Comparison of ENCODE assay signal across 1 cellular context in the genomic region with DNA sequence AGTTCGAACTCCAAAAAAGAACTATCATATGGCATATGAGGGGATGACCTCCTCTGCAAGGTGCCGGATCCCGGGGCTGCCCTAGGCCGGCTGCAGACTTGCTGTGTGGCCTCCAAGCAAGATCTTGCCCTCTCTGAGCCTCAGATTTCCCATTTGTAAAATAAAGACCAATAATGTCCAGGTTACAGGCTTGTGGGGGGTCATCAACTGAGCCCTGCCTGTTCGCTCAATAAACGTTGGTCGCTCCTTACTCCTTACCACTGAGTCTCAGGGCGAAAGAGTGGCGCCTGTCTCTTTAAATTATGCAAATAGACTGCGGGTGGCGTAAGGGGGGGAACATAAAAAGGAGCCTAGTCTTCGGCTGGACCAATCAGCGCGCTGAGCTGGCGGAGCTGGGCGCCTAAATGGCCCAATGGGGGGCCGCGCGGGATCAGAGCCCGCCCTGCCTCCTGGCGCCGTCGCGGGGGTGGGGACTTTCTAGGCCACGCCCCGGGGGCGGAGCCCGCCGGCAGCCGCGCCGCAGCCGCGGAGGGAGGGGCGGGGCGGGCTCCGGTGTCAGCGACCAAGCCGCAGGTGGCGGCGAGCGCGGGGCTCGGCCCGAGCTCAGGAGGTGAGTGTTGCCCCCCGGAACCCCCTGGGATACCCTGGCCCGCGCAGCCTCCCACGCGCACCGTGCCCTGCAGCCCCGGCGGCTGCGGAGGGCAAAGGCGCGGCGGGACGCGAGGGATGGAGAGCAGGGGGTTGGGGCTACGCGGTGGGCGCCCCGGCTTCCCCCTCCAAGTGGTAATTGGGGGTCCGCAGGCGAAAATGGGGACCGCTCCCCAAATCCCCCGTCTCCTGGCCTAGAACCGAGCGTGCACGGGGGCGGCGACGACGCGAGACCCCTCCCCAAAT.
TF ChIP-seq lines count a peak whose summit lies in the region.

No MANE protein-coding gene starts in this region.

TF ChIP-seq in HepG2, 621 proteins besides CTCF, POLR2A, EP300 and RAD21 (continued from another document and continues in another):
- TF ChIP-seq, protein P1, sequence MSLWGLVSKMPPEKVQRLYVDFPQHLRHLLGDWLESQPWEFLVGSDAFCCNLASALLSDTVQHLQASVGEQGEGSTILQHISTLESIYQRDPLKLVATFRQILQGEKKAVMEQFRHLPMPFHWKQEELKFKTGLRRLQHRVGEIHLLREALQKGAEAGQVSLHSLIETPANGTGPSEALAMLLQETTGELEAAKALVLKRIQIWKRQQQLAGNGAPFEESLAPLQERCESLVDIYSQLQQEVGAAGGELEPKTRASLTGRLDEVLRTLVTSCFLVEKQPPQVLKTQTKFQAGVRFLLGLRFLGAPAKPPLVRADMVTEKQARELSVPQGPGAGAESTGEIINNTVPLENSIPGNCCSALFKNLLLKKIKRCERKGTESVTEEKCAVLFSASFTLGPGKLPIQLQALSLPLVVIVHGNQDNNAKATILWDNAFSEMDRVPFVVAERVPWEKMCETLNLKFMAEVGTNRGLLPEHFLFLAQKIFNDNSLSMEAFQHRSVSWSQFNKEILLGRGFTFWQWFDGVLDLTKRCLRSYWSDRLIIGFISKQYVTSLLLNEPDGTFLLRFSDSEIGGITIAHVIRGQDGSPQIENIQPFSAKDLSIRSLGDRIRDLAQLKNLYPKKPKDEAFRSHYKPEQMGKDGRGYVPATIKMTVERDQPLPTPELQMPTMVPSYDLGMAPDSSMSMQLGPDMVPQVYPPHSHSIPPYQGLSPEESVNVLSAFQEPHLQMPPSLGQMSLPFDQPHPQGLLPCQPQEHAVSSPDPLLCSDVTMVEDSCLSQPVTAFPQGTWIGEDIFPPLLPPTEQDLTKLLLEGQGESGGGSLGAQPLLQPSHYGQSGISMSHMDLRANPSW (CRISPR knock-in tag; IDR thresholded peaks at IDR 0.05; ENCODE audit: borderline replicate concordance) = no peak
- TF ChIP-seq MAF1 (CRISPR knock-in tag; IDR thresholded peaks at IDR 0.05; ENCODE audit: borderline replicate concordance) (no peak), KLF15 (CRISPR knock-in tag; IDR thresholded peaks at IDR 0.05; ENCODE audit: borderline replicate concordance) (no peak), ZFX (CRISPR knock-in tag; IDR thresholded peaks at IDR 0.05; ENCODE audit: low read depth) (no peak), KDM3A (CRISPR knock-in tag; IDR thresholded peaks at IDR 0.05; ENCODE audit: low read depth) (no peak), SAFB2 (CRISPR knock-in tag; IDR thresholded peaks at IDR 0.05; ENCODE audit: borderline replicate concordance, low read depth) (no peak), ZNF460 (CRISPR knock-in tag; IDR thresholded peaks at IDR 0.05; ENCODE audit: borderline replicate concordance) (no peak), ZSCAN31 (CRISPR knock-in tag; IDR thresholded peaks at IDR 0.05; ENCODE audit: low read depth) (no peak), ZNF879 (CRISPR knock-in tag; IDR thresholded peaks at IDR 0.05) (no peak), TEAD3 (CRISPR knock-in tag; optimal IDR thresholded peaks at IDR 0.05; ENCODE audit: borderline replicate concordance) (no peak), TMF1 (CRISPR knock-in tag; IDR thresholded peaks at IDR 0.05; ENCODE audit: low read depth) (no peak), XBP1 (CRISPR knock-in tag; IDR thresholded peaks at IDR 0.05) (no peak), WIZ (CRISPR knock-in tag; IDR thresholded peaks at IDR 0.05) (no peak), STAT5B (CRISPR knock-in tag; IDR thresholded peaks at IDR 0.05) (no peak), XRCC5 (optimal IDR thresholded peaks at IDR 0.05; ENCODE audit: low read length) (no peak), ZNF557 (CRISPR knock-in tag; IDR thresholded peaks at IDR 0.05) (no peak), ZNF775 (CRISPR knock-in tag; IDR thresholded peaks at IDR 0.05; ENCODE audit: borderline replicate concordance) (no peak), KDM5B (CRISPR knock-in tag; IDR thresholded peaks at IDR 0.05; ENCODE audit: borderline replicate concordance) (no peak), TBP (CRISPR knock-in tag; IDR thresholded peaks at IDR 0.05) (no peak), ZNF567 (CRISPR knock-in tag; IDR thresholded peaks at IDR 0.05; ENCODE audit: borderline replicate concordance) (no peak), ZNF484 (CRISPR knock-in tag; IDR thresholded peaks at IDR 0.05; ENCODE audit: borderline replicate concordance, low read depth) (no peak), ZNF124 (CRISPR knock-in tag; IDR thresholded peaks at IDR 0.05) (no peak), ZNF44 (CRISPR knock-in tag; IDR thresholded peaks at IDR 0.05) (no peak), ZNF563 (CRISPR knock-in tag; IDR thresholded peaks at IDR 0.05) (0 out of 2 replicates have a peak, but pooled peaks have one; percentile 19), NPAS2 (CRISPR knock-in tag; IDR thresholded peaks at IDR 0.05; ENCODE audit: borderline replicate concordance) (no peak), JUND (CRISPR knock-in tag; IDR thresholded peaks at IDR 0.05) (no peak)
- TF ChIP-seq, protein P2, sequence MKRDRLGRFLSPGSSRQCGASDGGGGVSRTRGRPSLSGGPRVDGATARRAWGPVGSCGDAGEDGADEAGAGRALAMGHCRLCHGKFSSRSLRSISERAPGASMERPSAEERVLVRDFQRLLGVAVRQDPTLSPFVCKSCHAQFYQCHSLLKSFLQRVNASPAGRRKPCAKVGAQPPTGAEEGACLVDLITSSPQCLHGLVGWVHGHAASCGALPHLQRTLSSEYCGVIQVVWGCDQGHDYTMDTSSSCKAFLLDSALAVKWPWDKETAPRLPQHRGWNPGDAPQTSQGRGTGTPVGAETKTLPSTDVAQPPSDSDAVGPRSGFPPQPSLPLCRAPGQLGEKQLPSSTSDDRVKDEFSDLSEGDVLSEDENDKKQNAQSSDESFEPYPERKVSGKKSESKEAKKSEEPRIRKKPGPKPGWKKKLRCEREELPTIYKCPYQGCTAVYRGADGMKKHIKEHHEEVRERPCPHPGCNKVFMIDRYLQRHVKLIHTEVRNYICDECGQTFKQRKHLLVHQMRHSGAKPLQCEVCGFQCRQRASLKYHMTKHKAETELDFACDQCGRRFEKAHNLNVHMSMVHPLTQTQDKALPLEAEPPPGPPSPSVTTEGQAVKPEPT (CRISPR knock-in tag; IDR thresholded peaks at IDR 0.05; ENCODE audit: low read depth) = no peak
- TF ChIP-seq, protein P3, sequence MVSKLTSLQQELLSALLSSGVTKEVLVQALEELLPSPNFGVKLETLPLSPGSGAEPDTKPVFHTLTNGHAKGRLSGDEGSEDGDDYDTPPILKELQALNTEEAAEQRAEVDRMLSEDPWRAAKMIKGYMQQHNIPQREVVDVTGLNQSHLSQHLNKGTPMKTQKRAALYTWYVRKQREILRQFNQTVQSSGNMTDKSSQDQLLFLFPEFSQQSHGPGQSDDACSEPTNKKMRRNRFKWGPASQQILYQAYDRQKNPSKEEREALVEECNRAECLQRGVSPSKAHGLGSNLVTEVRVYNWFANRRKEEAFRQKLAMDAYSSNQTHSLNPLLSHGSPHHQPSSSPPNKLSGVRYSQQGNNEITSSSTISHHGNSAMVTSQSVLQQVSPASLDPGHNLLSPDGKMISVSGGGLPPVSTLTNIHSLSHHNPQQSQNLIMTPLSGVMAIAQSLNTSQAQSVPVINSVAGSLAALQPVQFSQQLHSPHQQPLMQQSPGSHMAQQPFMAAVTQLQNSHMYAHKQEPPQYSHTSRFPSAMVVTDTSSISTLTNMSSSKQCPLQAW (CRISPR knock-in tag; IDR thresholded peaks at IDR 0.05) = 0 out of 2 replicates have a peak, but pooled peaks have one; percentile 35
- TF ChIP-seq, protein P4, sequence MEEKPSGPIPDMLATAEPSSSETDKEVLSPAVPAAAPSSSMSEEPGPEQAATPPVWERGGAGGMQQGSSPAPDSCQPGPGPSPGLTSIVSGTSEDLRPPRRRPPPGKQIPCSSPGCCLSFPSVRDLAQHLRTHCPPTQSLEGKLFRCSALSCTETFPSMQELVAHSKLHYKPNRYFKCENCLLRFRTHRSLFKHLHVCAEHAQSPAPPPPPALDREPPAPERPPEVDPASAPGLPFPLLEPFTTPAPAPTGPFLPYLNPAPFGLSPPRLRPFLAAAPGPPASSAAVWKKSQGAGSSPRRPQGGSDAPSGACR (CRISPR knock-in tag; IDR thresholded peaks at IDR 0.05) = no peak
- TF ChIP-seq, protein P5, sequence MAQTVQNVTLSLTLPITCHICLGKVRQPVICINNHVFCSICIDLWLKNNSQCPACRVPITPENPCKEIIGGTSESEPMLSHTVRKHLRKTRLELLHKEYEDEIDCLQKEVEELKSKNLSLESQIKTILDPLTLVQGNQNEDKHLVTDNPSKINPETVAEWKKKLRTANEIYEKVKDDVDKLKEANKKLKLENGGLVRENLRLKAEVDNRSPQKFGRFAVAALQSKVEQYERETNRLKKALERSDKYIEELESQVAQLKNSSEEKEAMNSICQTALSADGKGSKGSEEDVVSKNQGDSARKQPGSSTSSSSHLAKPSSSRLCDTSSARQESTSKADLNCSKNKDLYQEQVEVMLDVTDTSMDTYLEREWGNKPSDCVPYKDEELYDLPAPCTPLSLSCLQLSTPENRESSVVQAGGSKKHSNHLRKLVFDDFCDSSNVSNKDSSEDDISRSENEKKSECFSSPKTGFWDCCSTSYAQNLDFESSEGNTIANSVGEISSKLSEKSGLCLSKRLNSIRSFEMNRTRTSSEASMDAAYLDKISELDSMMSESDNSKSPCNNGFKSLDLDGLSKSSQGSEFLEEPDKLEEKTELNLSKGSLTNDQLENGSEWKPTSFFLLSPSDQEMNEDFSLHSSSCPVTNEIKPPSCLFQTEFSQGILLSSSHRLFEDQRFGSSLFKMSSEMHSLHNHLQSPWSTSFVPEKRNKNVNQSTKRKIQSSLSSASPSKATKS (CRISPR knock-in tag; IDR thresholded peaks at IDR 0.05) = no peak
- TF ChIP-seq, protein P6, sequence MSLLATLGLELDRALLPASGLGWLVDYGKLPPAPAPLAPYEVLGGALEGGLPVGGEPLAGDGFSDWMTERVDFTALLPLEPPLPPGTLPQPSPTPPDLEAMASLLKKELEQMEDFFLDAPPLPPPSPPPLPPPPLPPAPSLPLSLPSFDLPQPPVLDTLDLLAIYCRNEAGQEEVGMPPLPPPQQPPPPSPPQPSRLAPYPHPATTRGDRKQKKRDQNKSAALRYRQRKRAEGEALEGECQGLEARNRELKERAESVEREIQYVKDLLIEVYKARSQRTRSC (CRISPR knock-in tag; IDR thresholded peaks at IDR 0.05; ENCODE audit: low read depth) = no peak
- TF ChIP-seq, protein P7, sequence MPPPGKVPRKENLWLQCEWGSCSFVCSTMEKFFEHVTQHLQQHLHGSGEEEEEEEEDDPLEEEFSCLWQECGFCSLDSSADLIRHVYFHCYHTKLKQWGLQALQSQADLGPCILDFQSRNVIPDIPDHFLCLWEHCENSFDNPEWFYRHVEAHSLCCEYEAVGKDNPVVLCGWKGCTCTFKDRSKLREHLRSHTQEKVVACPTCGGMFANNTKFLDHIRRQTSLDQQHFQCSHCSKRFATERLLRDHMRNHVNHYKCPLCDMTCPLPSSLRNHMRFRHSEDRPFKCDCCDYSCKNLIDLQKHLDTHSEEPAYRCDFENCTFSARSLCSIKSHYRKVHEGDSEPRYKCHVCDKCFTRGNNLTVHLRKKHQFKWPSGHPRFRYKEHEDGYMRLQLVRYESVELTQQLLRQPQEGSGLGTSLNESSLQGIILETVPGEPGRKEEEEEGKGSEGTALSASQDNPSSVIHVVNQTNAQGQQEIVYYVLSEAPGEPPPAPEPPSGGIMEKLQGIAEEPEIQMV (CRISPR knock-in tag; IDR thresholded peaks at IDR 0.05; ENCODE audit: low read depth) = no peak
- TF ChIP-seq, protein P8, sequence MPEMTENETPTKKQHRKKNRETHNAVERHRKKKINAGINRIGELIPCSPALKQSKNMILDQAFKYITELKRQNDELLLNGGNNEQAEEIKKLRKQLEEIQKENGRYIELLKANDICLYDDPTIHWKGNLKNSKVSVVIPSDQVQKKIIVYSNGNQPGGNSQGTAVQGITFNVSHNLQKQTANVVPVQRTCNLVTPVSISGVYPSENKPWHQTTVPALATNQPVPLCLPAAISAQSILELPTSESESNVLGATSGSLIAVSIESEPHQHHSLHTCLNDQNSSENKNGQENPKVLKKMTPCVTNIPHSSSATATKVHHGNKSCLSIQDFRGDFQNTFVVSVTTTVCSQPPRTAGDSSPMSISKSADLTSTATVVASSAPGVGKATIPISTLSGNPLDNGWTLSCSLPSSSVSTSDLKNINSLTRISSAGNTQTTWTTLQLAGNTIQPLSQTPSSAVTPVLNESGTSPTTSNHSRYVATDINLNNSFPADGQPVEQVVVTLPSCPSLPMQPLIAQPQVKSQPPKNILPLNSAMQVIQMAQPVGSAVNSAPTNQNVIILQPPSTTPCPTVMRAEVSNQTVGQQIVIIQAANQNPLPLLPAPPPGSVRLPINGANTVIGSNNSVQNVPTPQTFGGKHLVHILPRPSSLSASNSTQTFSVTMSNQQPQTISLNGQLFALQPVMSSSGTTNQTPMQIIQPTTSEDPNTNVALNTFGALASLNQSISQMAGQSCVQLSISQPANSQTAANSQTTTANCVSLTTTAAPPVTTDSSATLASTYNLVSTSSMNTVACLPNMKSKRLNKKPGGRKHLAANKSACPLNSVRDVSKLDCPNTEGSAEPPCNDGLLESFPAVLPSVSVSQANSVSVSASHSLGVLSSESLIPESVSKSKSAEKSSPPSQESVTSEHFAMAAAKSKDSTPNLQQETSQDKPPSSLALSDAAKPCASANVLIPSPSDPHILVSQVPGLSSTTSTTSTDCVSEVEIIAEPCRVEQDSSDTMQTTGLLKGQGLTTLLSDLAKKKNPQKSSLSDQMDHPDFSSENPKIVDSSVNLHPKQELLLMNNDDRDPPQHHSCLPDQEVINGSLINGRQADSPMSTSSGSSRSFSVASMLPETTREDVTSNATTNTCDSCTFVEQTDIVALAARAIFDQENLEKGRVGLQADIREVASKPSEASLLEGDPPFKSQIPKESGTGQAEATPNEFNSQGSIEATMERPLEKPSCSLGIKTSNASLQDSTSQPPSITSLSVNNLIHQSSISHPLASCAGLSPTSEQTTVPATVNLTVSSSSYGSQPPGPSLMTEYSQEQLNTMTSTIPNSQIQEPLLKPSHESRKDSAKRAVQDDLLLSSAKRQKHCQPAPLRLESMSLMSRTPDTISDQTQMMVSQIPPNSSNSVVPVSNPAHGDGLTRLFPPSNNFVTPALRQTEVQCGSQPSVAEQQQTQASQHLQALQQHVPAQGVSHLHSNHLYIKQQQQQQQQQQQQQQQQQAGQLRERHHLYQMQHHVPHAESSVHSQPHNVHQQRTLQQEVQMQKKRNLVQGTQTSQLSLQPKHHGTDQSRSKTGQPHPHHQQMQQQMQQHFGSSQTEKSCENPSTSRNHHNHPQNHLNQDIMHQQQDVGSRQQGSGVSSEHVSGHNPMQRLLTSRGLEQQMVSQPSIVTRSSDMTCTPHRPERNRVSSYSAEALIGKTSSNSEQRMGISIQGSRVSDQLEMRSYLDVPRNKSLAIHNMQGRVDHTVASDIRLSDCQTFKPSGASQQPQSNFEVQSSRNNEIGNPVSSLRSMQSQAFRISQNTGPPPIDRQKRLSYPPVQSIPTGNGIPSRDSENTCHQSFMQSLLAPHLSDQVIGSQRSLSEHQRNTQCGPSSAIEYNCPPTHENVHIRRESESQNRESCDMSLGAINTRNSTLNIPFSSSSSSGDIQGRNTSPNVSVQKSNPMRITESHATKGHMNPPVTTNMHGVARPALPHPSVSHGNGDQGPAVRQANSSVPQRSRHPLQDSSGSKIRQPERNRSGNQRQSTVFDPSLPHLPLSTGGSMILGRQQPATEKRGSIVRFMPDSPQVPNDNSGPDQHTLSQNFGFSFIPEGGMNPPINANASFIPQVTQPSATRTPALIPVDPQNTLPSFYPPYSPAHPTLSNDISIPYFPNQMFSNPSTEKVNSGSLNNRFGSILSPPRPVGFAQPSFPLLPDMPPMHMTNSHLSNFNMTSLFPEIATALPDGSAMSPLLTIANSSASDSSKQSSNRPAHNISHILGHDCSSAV (CRISPR knock-in tag; IDR thresholded peaks at IDR 0.05; ENCODE audit: borderline replicate concordance) = no peak
